In the genomic region with DNA sequence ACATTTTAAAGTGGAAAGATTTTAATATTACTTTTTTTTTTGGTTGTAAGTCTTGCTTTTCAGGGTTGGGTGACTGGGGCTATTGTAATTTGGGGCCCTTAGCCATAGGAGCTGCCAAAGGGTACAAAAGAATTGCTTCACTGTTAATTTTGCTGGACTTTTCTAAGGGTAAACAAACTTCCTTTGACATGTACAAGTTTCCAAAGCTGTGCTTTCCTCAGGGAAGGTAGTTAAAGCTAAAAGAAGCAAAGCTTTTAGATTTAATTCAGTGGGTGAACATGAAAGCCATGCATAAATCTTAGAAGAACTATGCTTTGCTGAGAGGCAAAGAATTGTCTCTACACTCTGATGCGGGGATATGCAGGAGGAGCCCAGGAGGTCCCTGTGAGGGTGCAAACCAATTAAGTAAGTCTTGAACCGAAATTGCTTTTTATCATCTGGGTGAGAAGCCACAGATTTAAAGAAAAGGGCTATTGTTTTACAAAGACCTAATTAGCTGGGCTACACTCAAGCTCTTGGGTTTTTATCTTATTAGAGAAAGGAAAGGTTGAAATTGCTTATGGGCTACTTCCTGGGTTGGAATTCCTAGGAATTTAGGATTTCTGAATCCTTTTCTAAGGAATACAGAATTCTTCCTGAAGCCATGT, we compare ENCODE assay signal across 16 cellular contexts.
DNase-seq lines count a peak whose midpoint lies in the region; ATAC-seq and TF ChIP-seq lines count a peak whose summit lies in the region.
"Had no signal": no experiment of that assay in that cellular context is flagged by ENCODE, and none has a peak within 500 bp of the region (broad histone marks: within the 10 kb centered on the region; RNA-seq: fewer than 3 reads in every experiment).

No MANE protein-coding gene starts in this region.

- no peak overlapping the region for H4K5ac ChIP-seq in H9 (ENCODE audit: insufficient read length, low read depth, low read length)

- H3K27ac ChIP-seq in H9 (ENCODE audit: insufficient read length, low read depth, low read length) (peak overlapping the region; percentile 47), layer of hippocampus (ENCODE audit: low read depth, low read length) (peak overlapping the region; percentile 81), mammary epithelial cell (ENCODE audit: insufficient read depth, low read depth, low read length) (no peak overlapping the region)
- H3K27ac ChIP-seq: left lung had no signal

- H4K91ac ChIP-seq in H9 (ENCODE audit: insufficient read length, low read depth, low read length) = no peak overlapping the region

- no peak overlapping the region for H2AK5ac ChIP-seq in H9 (ENCODE audit: insufficient read length, low read length)

- no peak overlapping the region for H3K14ac ChIP-seq in H9 (ENCODE audit: insufficient read depth, low read length)

- H3K27me3 ChIP-seq in H9 (ENCODE audit: insufficient read depth, low read length) (no peaks in the 10 kb centered on the region), layer of hippocampus (ENCODE audit: control insufficient read depth, insufficient read depth, low read length) (no peaks in the 10 kb centered on the region), mammary epithelial cell (ENCODE audit: insufficient read depth, low read length) (no peaks in the 10 kb centered on the region)
- H3K27me3 ChIP-seq: left lung had no signal

- no peak overlapping the region for H3K18ac ChIP-seq in H9 (ENCODE audit: insufficient read length, low read depth, low read length)

- no peaks in the 10 kb centered on the region; the same call in 1 of the 2 replicates for H3K79me2 ChIP-seq in H9 (ENCODE audit: insufficient read depth, low read length)
- no peaks in the 10 kb centered on the region for H3K79me2 ChIP-seq in mammary epithelial cell (ENCODE audit: insufficient read depth, low read length)

- H3K23me2 ChIP-seq in H9 (ENCODE audit: insufficient read length, low read depth, low read length, poor library complexity, severe bottlenecking) = no peaks in the 10 kb centered on the region

- H3K27ac Mint-ChIP-seq in H9 (peak overlapping the region; percentile 53 to 97 (median 93)), brain (peak overlapping the region in 4 of 5 experiments; percentile 24 to 89 (median 72))
- no peak overlapping the region for H3K27ac Mint-ChIP-seq in naive thymus-derived CD8-positive, alpha-beta T cell
- H3K27ac Mint-ChIP-seq: activated T-helper 2 cell treated with anti-CD3 and anti-CD28 coated beads, Interferon-gamma antibody, Interleukin-2, Interleukin-4, amounts not matched to agents 10 μg/mL and 5 μg/mL and 100 μg/mL, durations not matched to agents 14 hours and 24 hours and 36 hours; CD4-positive, alpha-beta memory T cell; stimulated activated naive B cell treated with anti-CD40 and anti-IgM and Interleukin-4, amounts not matched to agents 10 μg/mL and 1 μg/mL and 100 μg/mL, for 72 hours had no signal

- no peak for DNase-seq in H9
- no peak for DNase-seq in sciatic nerve (ENCODE audit: low spot score)
- no peak for DNase-seq in NK-92 treated with Interleukin-12 subunit alpha and Interleukin-12 subunit beta, amount 100 ng/mL, for 24 hours (lab: John Stamatoyannopoulos, UW)
- DNase-seq in naive thymus-derived CD8-positive, alpha-beta T cell = no peak
- DNase-seq in DMS153 (lab: John Stamatoyannopoulos, UW) = no peak
- no peak for DNase-seq in mammary epithelial cell
- DNase-seq: activated CD8-positive, alpha-beta memory T cell treated with anti-CD3 and anti-CD28 coated beads for 24 hours; CD4-positive, alpha-beta memory T cell; left lung; NCI-H1694; NCI-H446 treated with DMSO at 0.1 percent for 48 hours; stimulated activated naive B cell treated with anti-CD40 and anti-IgM and Interleukin-4, amounts not matched to agents 10 μg/mL and 1 μg/mL and 100 μg/mL, for 72 hours had no signal

- H3K9me3 Mint-ChIP-seq in H9 (peaks cover 0 to 2% of the 10 kb centered on the region in 2 experiments; a peak in 2 of 5 replicates), brain (peaks cover 0 to 3% (median 0%) of the 10 kb centered on the region in 5 experiments)
- peaks cover 0 to 2% (median 0%) of the 10 kb centered on the region in 9 donors for H3K9me3 Mint-ChIP-seq in naive thymus-derived CD8-positive, alpha-beta T cell
- H3K9me3 Mint-ChIP-seq: activated T-helper 2 cell treated with anti-CD3 and anti-CD28 coated beads, Interferon-gamma antibody, Interleukin-2, Interleukin-4, amounts not matched to agents 10 μg/mL and 5 μg/mL and 100 μg/mL, durations not matched to agents 14 hours and 24 hours and 36 hours; CD4-positive, alpha-beta memory T cell; stimulated activated naive B cell treated with anti-CD40 and anti-IgM and Interleukin-4, amounts not matched to agents 10 μg/mL and 1 μg/mL and 100 μg/mL, for 72 hours had no signal

- H3K9ac ChIP-seq in H9 (ENCODE audit: extremely low read depth, insufficient read length, low read length) (no peak overlapping the region), mammary epithelial cell (ENCODE audit: insufficient read depth, low read length) (no peak overlapping the region)

- no peak overlapping the region for H3K4me3 ChIP-seq in mammary epithelial cell (replicated peaks in 1 of 3; ENCODE audit: insufficient read depth in 1 of 3, low read depth in 2 of 3, low read length in 3 of 3)
- H3K4me3 ChIP-seq: left lung had no signal

- H3T11ph ChIP-seq in H9 (ENCODE audit: low read length) = no peak overlapping the region

- peak overlapping the region in 1 of 2 experiments; percentile 36; a peak in 2 of 5 replicates for H3K4me3 Mint-ChIP-seq in H9
- H3K4me3 Mint-ChIP-seq in brain = peak overlapping the region in 4 of 5 experiments; percentile 57 to 69 (median 66)
- no peak overlapping the region for H3K4me3 Mint-ChIP-seq in naive thymus-derived CD8-positive, alpha-beta T cell
- H3K4me3 Mint-ChIP-seq: CD4-positive, alpha-beta memory T cell; stimulated activated naive B cell treated with anti-CD40 and anti-IgM and Interleukin-4, amounts not matched to agents 10 μg/mL and 1 μg/mL and 100 μg/mL, for 72 hours had no signal

- no peaks in the 10 kb centered on the region for H3K79me1 ChIP-seq in H9 (ENCODE audit: insufficient read depth, low read depth, low read length, poor library complexity, severe bottlenecking)

- no peak overlapping the region for H4K8ac ChIP-seq in H9 (replicated peaks; ENCODE audit: insufficient read length, low read depth, low read length)

- no peak overlapping the region for H3K23ac ChIP-seq in H9 (ENCODE audit: insufficient read length, low read depth, low read length)

- no CpG with 5 or more reads among the region's 2 CpGs for WGBS in H9 (ENCODE audit: extremely low coverage, insufficient read length, low lambda C conversion rate)
- WGBS in mammary epithelial cell (ENCODE audit: low coverage, missing lambda C conversion rate) = 9% methylated on average over 2 of the region's 2 CpGs

- no peaks in the 10 kb centered on the region for H3K27me3 Mint-ChIP-seq in H9 (ENCODE audit: low read depth)
- no peaks in the 10 kb centered on the region for H3K27me3 Mint-ChIP-seq in brain
- peaks cover 0 to 16% (median 6%) of the 10 kb centered on the region in 5 donors for H3K27me3 Mint-ChIP-seq in naive thymus-derived CD8-positive, alpha-beta T cell

- H4K20me1 ChIP-seq in H9 (ENCODE audit: control insufficient read depth, insufficient read depth, insufficient read length) (no peaks in the 10 kb centered on the region), mammary epithelial cell (ENCODE audit: insufficient read depth, low read length) (no peaks in the 10 kb centered on the region)

- H3K4me2 ChIP-seq in H9 (ENCODE audit: insufficient read depth, insufficient read length, low read length) (no peak overlapping the region), mammary epithelial cell (ENCODE audit: insufficient read depth, low read depth, low read length) (no peak overlapping the region)

- H3K4ac ChIP-seq in H9 (ENCODE audit: low read depth, low read length) = no peak overlapping the region

- in situ Hi-C loops in mammary epithelial cell (cut with MboI; ENCODE audit: low sequenced_read_pairs in 2 of 2) = no loop called here

- peaks cover 50 to 53% of the 10 kb centered on the region in 2 experiments for H3K4me1 Mint-ChIP-seq in H9
- H3K4me1 Mint-ChIP-seq in brain = peaks cover 57% of the 10 kb centered on the region
- H3K4me1 Mint-ChIP-seq in naive thymus-derived CD8-positive, alpha-beta T cell = no peaks in the 10 kb centered on the region
- H3K4me1 Mint-ChIP-seq: CD4-positive, alpha-beta memory T cell; stimulated activated naive B cell treated with anti-CD40 and anti-IgM and Interleukin-4, amounts not matched to agents 10 μg/mL and 1 μg/mL and 100 μg/mL, for 72 hours had no signal

- no peak overlapping the region for H2BK120ac ChIP-seq in H9 (ENCODE audit: low read depth, low read length, poor library complexity, severe bottlenecking)

- H3K9me3 ChIP-seq in H9 (ENCODE audit: control insufficient read depth, low read depth, low read length) (no peaks in the 10 kb centered on the region), mammary epithelial cell (replicated peaks; ENCODE audit: insufficient read depth, low read length) (no peaks in the 10 kb centered on the region)
- H3K9me3 ChIP-seq: left lung had no signal

- no peak overlapping the region for H2BK20ac ChIP-seq in H9 (ENCODE audit: low read depth, low read length, poor library complexity, severe bottlenecking)

- H2BK12ac ChIP-seq in H9 (ENCODE audit: insufficient read length, low read depth, low read length) = no peak overlapping the region

- CTCF ChIA-PET in mammary epithelial cell (lab: Charles Lee; ENCODE audit: low non-redundant PET) = no interaction called here

- H2AFZ ChIP-seq in H9 (ENCODE audit: low read length) (no peak overlapping the region), mammary epithelial cell (ENCODE audit: low read depth, low read length) (no peak overlapping the region)

- H3K36me3 Mint-ChIP-seq in H9 (ENCODE audit: insufficient read depth in 1 of 3, low read depth in 3 of 3) = peaks cover 0 to 5% (median 3%) of the 10 kb centered on the region in 3 experiments; a peak in 5 of 7 replicates
- H3K36me3 Mint-ChIP-seq in brain = no peaks in the 10 kb centered on the region
- no peaks in the 10 kb centered on the region for H3K36me3 Mint-ChIP-seq in naive thymus-derived CD8-positive, alpha-beta T cell
- H3K36me3 Mint-ChIP-seq: CD4-positive, alpha-beta memory T cell; stimulated activated naive B cell treated with anti-CD40 and anti-IgM and Interleukin-4, amounts not matched to agents 10 μg/mL and 1 μg/mL and 100 μg/mL, for 72 hours had no signal

- no peak overlapping the region for H2BK5ac ChIP-seq in H9 (ENCODE audit: insufficient read length, low read length)

- H3K36me3 ChIP-seq in mammary epithelial cell (ENCODE audit: insufficient read depth, low read length) = no peaks in the 10 kb centered on the region
- H3K36me3 ChIP-seq: left lung had no signal

- ATAC-seq in sciatic nerve = peak; percentile 55
- ATAC-seq in naive thymus-derived CD8-positive, alpha-beta T cell = no peak
- ATAC-seq: activated CD4-positive, CD25-positive, alpha-beta regulatory T cell treated with anti-CD3 and anti-CD28 coated beads, Interleukin-2, amount 50 U/mL, for 24 hours; left lung; stimulated activated naive B cell treated with anti-CD40 and anti-IgM and Interleukin-4, amounts not matched to agents 10 μg/mL and 1 μg/mL and 100 μg/mL, for 72 hours had no signal

- H2BK15ac ChIP-seq in H9 (ENCODE audit: low read depth, low read length) = no peak overlapping the region

- H3K4me1 ChIP-seq in H9 (ENCODE audit: insufficient read depth, low read length) = peaks cover 8% of the 10 kb centered on the region; the same call in 1 of the 2 replicates
- peaks cover 24% of the 10 kb centered on the region for H3K4me1 ChIP-seq in mammary epithelial cell (ENCODE audit: insufficient read depth, low read length)
- H3K4me1 ChIP-seq: left lung had no signal

- no TSS peak for BruUV-seq in mammary epithelial cell (replicated peaks; lab: Mats Ljungman, UMichigan)

- intact Hi-C loops in sciatic nerve (cut with DNase I) (no loop called here), mammary epithelial cell (cut with micrococcal nuclease) (no loop called here)

- dilution Hi-C loops in mammary epithelial cell (cut with HindIII; ENCODE audit: low sequenced_read_pairs) = no loop called here

- POLR2A ChIA-PET in naive thymus-derived CD8-positive, alpha-beta T cell (lab: Charles Lee) = no interaction called here

- H3K56ac ChIP-seq in H9 (ENCODE audit: insufficient read length, low read depth, low read length) = no peak overlapping the region

- TF ChIP-seq CTCF in H9 (conservative IDR thresholded peaks at IDR 0.05) = no peak
- no peak for TF ChIP-seq CTCF in brain (conservative IDR thresholded peaks at IDR 0.05)
- no peak for TF ChIP-seq CTCF in mammary epithelial cell (conservative IDR thresholded peaks at IDR 0.05 in 1 of 2, IDR thresholded peaks at IDR 0.05 in 1 of 2; ENCODE audit: extremely low read depth in 1 of 2, insufficient read depth in 1 of 2, low read depth in 1 of 2, low read length in 2 of 2)

Comparison
In these comparisons a context has a peak if more than half of its experiments do, and no peak if none do; other contexts are left out.
1. H3K27ac Mint-ChIP-seq: peak in H9 (3 of 3) and brain (4 of 5); none in naive thymus-derived CD8-positive, alpha-beta T cell (0 of 10).
2. H3K4me3 Mint-ChIP-seq: peak in brain (4 of 5); none in naive thymus-derived CD8-positive, alpha-beta T cell (0 of 10).